Comparison of ENCODE assay signal across 9 cellular contexts in genomic region chr15:33215941-33216872, GRCh38. TPM values are rescaled to one million over a fixed set of nuclear protein-coding genes. Genes with fewer than 3 reads are reported as not detected.
DNase-seq lines count a peak whose midpoint lies in the region; ATAC-seq and TF ChIP-seq lines count a peak whose summit lies in the region.
"Had no signal": no experiment of that assay in that cellular context is flagged by ENCODE, and none has a peak within 500 bp of the region (broad histone marks: within the 10 kb centered on the region; RNA-seq: fewer than 3 reads in every experiment).

No MANE protein-coding gene starts in this region.

- no peak overlapping the region for H3K27ac Mint-ChIP-seq in type B pancreatic cell
- H3K27ac Mint-ChIP-seq: activated B cell treated with CpG ODN at 0.5 μM for 24 hours had no signal

- TF ChIP-seq POLR2A in heart left ventricle (IDR thresholded peaks at IDR 0.05): no peak

- CTCF ChIA-PET in Panc1 (lab: Charles Lee): no interaction called here

- H3K27me3 Mint-ChIP-seq in type B pancreatic cell: peaks cover under 1% of the 10 kb centered on the region
- H3K27me3 Mint-ChIP-seq in activated T-cell treated with anti-CD3 and anti-CD28 coated beads, Interleukin-2, amount 50 U/mL, for 4 hours (ENCODE audit: low read depth): no peaks in the 10 kb centered on the region
- H3K27me3 Mint-ChIP-seq: activated B cell treated with CpG ODN at 0.5 μM for 24 hours had no signal

- 87 to 95% (median 93%) methylated on average over 3 of the region's 3 CpGs for WGBS in heart left ventricle, 4 donors

- no peaks in the 10 kb centered on the region for H3K9me3 Mint-ChIP-seq in type B pancreatic cell
- no peaks in the 10 kb centered on the region for H3K9me3 Mint-ChIP-seq in activated T-cell treated with anti-CD3 and anti-CD28 coated beads, Interleukin-2, amount 50 U/mL, for 4 hours
- H3K9me3 Mint-ChIP-seq: activated B cell treated with CpG ODN at 0.5 μM for 24 hours had no signal

- H3K36me3 Mint-ChIP-seq in type B pancreatic cell: no peaks in the 10 kb centered on the region
- no peaks in the 10 kb centered on the region for H3K36me3 Mint-ChIP-seq in activated T-cell treated with anti-CD3 and anti-CD28 coated beads, Interleukin-2, amount 50 U/mL, for 4 hours (ENCODE audit: insufficient read depth)

- H3K4me1 ChIP-seq in heart left ventricle: no peaks in the 10 kb centered on the region
- no peaks in the 10 kb centered on the region for H3K4me1 ChIP-seq in Panc1 (ENCODE audit: control insufficient read depth, insufficient read depth, low read length)

- BruUV-seq in Panc1 (replicated peaks; lab: Mats Ljungman, UMichigan): no TSS peak

- DNase-seq in heart left ventricle: no peak
- DNase-seq in Right ventricle myocardium superior: no peak
- no peak for DNase-seq in Panc1 (ENCODE audit: low read depth, low spot score)
- peak; percentile 18 for DNase-seq in fibroblast of peridontal ligament (ENCODE audit: extremely low read depth)
- DNase-seq in type B pancreatic cell (ENCODE audit: extremely low spot score, unreplicated experiment): no peak
- no peak for DNase-seq in activated T-cell treated with anti-CD3 and anti-CD28 coated beads, Interleukin-2, amount 50 U/mL, for 4 hours
- DNase-seq in activated effector memory CD4-positive, alpha-beta T cell treated with anti-CD3 and anti-CD28 coated beads, Interleukin-2, amount 50 U/mL, for 16 hours: no peak
- DNase-seq: activated B cell treated with CpG ODN at 0.5 μM for 24 hours had no signal

- in situ Hi-C loops in Panc1 (cut with HindIII; ENCODE audit: low pct_unique_long_range_greater_than_20kb, low sequenced_read_pairs): no loop called here

- intact Hi-C loops in heart left ventricle (cut with DNase I) (loop anchor here in 1 of 10 donors (5.0 kb wide), 1 partner anchor 129 kb away; no protein-coding TSS in a partner anchor), Right ventricle myocardium superior (cut with DNase I) (no loop called here), Panc1 (cut with micrococcal nuclease; ENCODE audit: unreplicated experiment) (no loop called here)

- peaks cover 7% of the 10 kb centered on the region for H3K4me1 Mint-ChIP-seq in type B pancreatic cell (ENCODE audit: unreplicated experiment)
- no peaks in the 10 kb centered on the region for H3K4me1 Mint-ChIP-seq in activated T-cell treated with anti-CD3 and anti-CD28 coated beads, Interleukin-2, amount 50 U/mL, for 4 hours (ENCODE audit: low read depth)
- H3K4me1 Mint-ChIP-seq: activated B cell treated with CpG ODN at 0.5 μM for 24 hours had no signal

- H3K27ac ChIP-seq in heart left ventricle (no peak overlapping the region), Panc1 (ENCODE audit: low read length) (no peak overlapping the region)

- H3K27me3 ChIP-seq in heart left ventricle (peaks cover 0 to 4% (median 0%) of the 10 kb centered on the region in 9 donors), Panc1 (ENCODE audit: control insufficient read depth, insufficient read depth, low read length) (no peaks in the 10 kb centered on the region; the same call in 1 of the 2 replicates)

- H3K4me3 Mint-ChIP-seq in type B pancreatic cell: no peak overlapping the region
- no peak overlapping the region for H3K4me3 Mint-ChIP-seq in activated T-cell treated with anti-CD3 and anti-CD28 coated beads, Interleukin-2, amount 50 U/mL, for 4 hours
- H3K4me3 Mint-ChIP-seq: activated B cell treated with CpG ODN at 0.5 μM for 24 hours had no signal

- POLR2A ChIA-PET in Panc1 (lab: Charles Lee): no interaction called here

- H3K36me3 ChIP-seq in heart left ventricle: no peaks in the 10 kb centered on the region
- H3K36me3 ChIP-seq in Panc1 (ENCODE audit: control insufficient read depth, insufficient read depth, low read length): no peaks in the 10 kb centered on the region

- TF ChIP-seq CTCF in heart left ventricle (IDR thresholded peaks at IDR 0.05) (peak; percentile 18 to 55 (median 31)), Panc1 (IDR thresholded peaks at IDR 0.05) (peak; percentile 69), type B pancreatic cell (conservative IDR thresholded peaks at IDR 0.05) (peak; percentile 62)

- H3K9me3 ChIP-seq in heart left ventricle (no peaks in the 10 kb centered on the region), Panc1 (ENCODE audit: control insufficient read depth, insufficient read depth, low read depth, low read length) (no peaks in the 10 kb centered on the region)

- ATAC-seq in heart left ventricle (peak in 1 of 4 donors; percentile 15), Right ventricle myocardium superior (ENCODE audit: poor library complexity) (no peak), Panc1 (no peak), GM19395 (IDR thresholded peaks at IDR 0.05; ENCODE audit: unreplicated experiment) (no peak)
- ATAC-seq in activated T-cell treated with anti-CD3 and anti-CD28 coated beads, Interleukin-2, amount 50 U/mL, for 4 hours: no peak

- no peak overlapping the region for H3K4me3 ChIP-seq in heart left ventricle
- H3K4me3 ChIP-seq in Panc1 (ENCODE audit: low read depth in 2 of 2, low read length in 2 of 2): no peak overlapping the region

RNA-seq across cellular contexts. Expression of gene FMN1, which starts 21.7 kb away (rescaled TPM):
- total RNA-seq in heart left ventricle (10 to 100 TPM in 1 of 9 donors, 1 to 10 TPM in 8; 1.7 to 10.6 (median 3.8) TPM), Right ventricle myocardium superior (2.9 TPM), Panc1 (2021; ENCODE audit: unreplicated experiment) (3.9 TPM), type B pancreatic cell (ENCODE audit: low replicate concordance) (15.8 and 22.1 TPM in 2 replicates)
- polyA plus RNA-seq in heart left ventricle: under 1 TPM; 0.61 to 0.91 TPM
- 1.1 TPM for polyA plus RNA-seq in Panc1 (2012; ENCODE audit: insufficient read length)
- total RNA-seq in activated T-cell treated with anti-CD3 and anti-CD28 coated beads, Interleukin-2, amount 50 U/mL, for 4 hours: under 1 TPM; 0.14 to 0.66 (median 0.48) TPM
